Comparison of ENCODE assay signal across 8 cellular contexts in genomic region chr15:62391565-62392262, GRCh38. TPM values are rescaled to one million over a fixed set of nuclear protein-coding genes. Genes with fewer than 3 reads are reported as not detected.
DNase-seq lines count a peak whose midpoint lies in the region; ATAC-seq, FAIRE-seq and TF ChIP-seq lines count a peak whose summit lies in the region.

No MANE protein-coding gene starts in this region.

- peak overlapping the region; percentile 28 for H3K27ac ChIP-seq in RWPE2 (ENCODE audit: poor library complexity, severe bottlenecking)
- H3K27ac ChIP-seq in astrocyte (ENCODE audit: low read depth, low read length) = peak overlapping the region; percentile 61

- H3K9me3 ChIP-seq in RWPE2 (ENCODE audit: severe bottlenecking) = no peaks in the 10 kb centered on the region
- no peaks in the 10 kb centered on the region for H3K9me3 ChIP-seq in astrocyte (ENCODE audit: insufficient read depth, low read depth, low read length)

- no peak for FAIRE-seq in astrocyte (lab: Jason Lieb, UNC)

- intact Hi-C loops in posterior vena cava (cut with DNase I) = loop anchor here in 1 of 2 donors (5.0 to 10.0 kb wide), 2 partner anchors 73 to 256 kb away; no protein-coding TSS in a partner anchor

- H3K36me3 Mint-ChIP-seq in astrocyte (ENCODE audit: low read depth, unreplicated experiment) = no peaks in the 10 kb centered on the region

- H3K27ac Mint-ChIP-seq in astrocyte (ENCODE audit: unreplicated experiment) = peak overlapping the region; percentile 92

- H2AFZ ChIP-seq in astrocyte (ENCODE audit: low read depth, low read length) = peak overlapping the region; percentile 94

- H3K9ac ChIP-seq in astrocyte (ENCODE audit: low read length) = peak overlapping the region; percentile 95

- H3K79me2 ChIP-seq in astrocyte (ENCODE audit: insufficient read depth, low read length) = peaks cover 27% of the 10 kb centered on the region

- H3K27me3 Mint-ChIP-seq in astrocyte (ENCODE audit: low read depth, unreplicated experiment) = no peaks in the 10 kb centered on the region

- H3K4me3 ChIP-seq in RWPE2 (ENCODE audit: severe bottlenecking) (peak overlapping the region; percentile 76), astrocyte (ENCODE audit: insufficient read depth, low read depth, low read length) (peak overlapping the region; percentile 90)

- TF ChIP-seq CTCF in RWPE2 (IDR thresholded peaks at IDR 0.05; ENCODE audit: poor library complexity, severe bottlenecking) = peak; percentile 62
- TF ChIP-seq CTCF in astrocyte (IDR thresholded peaks at IDR 0.05; ENCODE audit: insufficient read depth, low read depth, low read length) = no peak

- peak; percentile 46 for DNase-seq in 8988T
- DNase-seq in GM19240 (ENCODE audit: insufficient read length, low spot score) = peak; percentile 12
- DNase-seq in RWPE2 (ENCODE audit: low spot score) = no peak
- peak; percentile 51 for DNase-seq in astrocyte (ENCODE audit: low read depth)
- DNase-seq in hepatic stellate cell (ENCODE audit: low spot score) = peak; percentile 55
- peak; percentile 86 for DNase-seq in posterior vena cava (ENCODE audit: low spot score)

- H3K36me3 ChIP-seq in RWPE2 (ENCODE audit: low read depth) (no peaks in the 10 kb centered on the region), astrocyte (ENCODE audit: insufficient read depth, low read length) (no peaks in the 10 kb centered on the region)

- H3K4me3 Mint-ChIP-seq in astrocyte (ENCODE audit: unreplicated experiment) = peak overlapping the region; percentile 89

- ATAC-seq in RWPE2 (ENCODE audit: low read depth) = peak; percentile 68
- ATAC-seq in HG03139 (IDR thresholded peaks at IDR 0.05; ENCODE audit: unreplicated experiment) = no peak
- no peak for ATAC-seq in GM19452 (IDR thresholded peaks at IDR 0.05; ENCODE audit: unreplicated experiment)

- H3K9me3 Mint-ChIP-seq in astrocyte (ENCODE audit: unreplicated experiment) = no peaks in the 10 kb centered on the region

- peaks cover 9% of the 10 kb centered on the region for H3K4me1 ChIP-seq in RWPE2 (ENCODE audit: insufficient read depth, poor library complexity, severe bottlenecking)
- peaks cover 16% of the 10 kb centered on the region for H3K4me1 ChIP-seq in astrocyte (ENCODE audit: insufficient read depth, low read length)

- peak overlapping the region; percentile 84 for H3K4me2 ChIP-seq in astrocyte (ENCODE audit: low read length)

- peaks cover 5% of the 10 kb centered on the region for H4K20me1 ChIP-seq in astrocyte (ENCODE audit: insufficient read depth, low read length)

- H3K27me3 ChIP-seq in RWPE2 (ENCODE audit: insufficient read depth, poor library complexity, severe bottlenecking) (no peaks in the 10 kb centered on the region), astrocyte (ENCODE audit: insufficient read depth, low read length) (no peaks in the 10 kb centered on the region)

- peaks cover 16% of the 10 kb centered on the region for H3K4me1 Mint-ChIP-seq in astrocyte (ENCODE audit: low read depth, unreplicated experiment)

RNA-seq across cellular contexts. Expression of gene TLN2, which starts 1.4 kb away (rescaled TPM):
- total RNA-seq in astrocyte = 31.4 and 32.1 TPM in 2 replicates
- 10 to 100 TPM; 20.2 to 20.8 TPM for total RNA-seq in posterior vena cava
